Comparison of ENCODE assay signal across 10 cellular contexts in genomic region chr3:11300970-11301369, GRCh38. TPM values are rescaled to one million over a fixed set of nuclear protein-coding genes. Genes with fewer than 3 reads are reported as not detected.
A peak's percentile ranks its signal among the peaks of the same experiment; 100 is the strongest.
DNase-seq lines count a peak whose midpoint lies in the region; ATAC-seq, FAIRE-seq and TF ChIP-seq lines count a peak whose summit lies in the region.
"Had no signal": no experiment of that assay in that cellular context is flagged by ENCODE, and none has a peak within 500 bp of the region (broad histone marks: within the 10 kb centered on the region; RNA-seq: fewer than 3 reads in every experiment).

No MANE protein-coding gene starts in this region.

- ATAC-seq in GM18508 (IDR thresholded peaks at IDR 0.05; ENCODE audit: insufficient read depth, unreplicated experiment) (peak; percentile 60), GM21529 (IDR thresholded peaks at IDR 0.05; ENCODE audit: unreplicated experiment) (peak; percentile 87), HG03457 (IDR thresholded peaks at IDR 0.05; ENCODE audit: unreplicated experiment) (peak; percentile 86), SK-N-SH treated with all-trans-retinoic acid at 6 μM for 48 hours (no peak)

- H3K4me1 Mint-ChIP-seq in endothelial cell (ENCODE audit: unreplicated experiment) = peaks cover 7% of the 10 kb centered on the region

- intact Hi-C loops in kidney (cut with DNase I) = no loop called here

- H3K27ac ChIP-seq in kidney (ENCODE audit: low read depth in 2 of 2, low read length in 2 of 2) = no peak overlapping the region
- H3K27ac ChIP-seq: SK-N-MC had no signal

- H3K36me3 Mint-ChIP-seq in endothelial cell (ENCODE audit: low read depth, unreplicated experiment) = peaks cover 23% of the 10 kb centered on the region

- H3K9me3 ChIP-seq in kidney (ENCODE audit: control insufficient read depth in 1 of 2, low read length in 2 of 2) = no peaks in the 10 kb centered on the region

- no peak overlapping the region for H3K4me3 ChIP-seq in kidney (ENCODE audit: low read length in 2 of 2)
- H3K4me3 ChIP-seq: SK-N-MC had no signal

- TF ChIP-seq CTCF in kidney (IDR thresholded peaks at IDR 0.05; ENCODE audit: borderline replicate concordance, extremely low read depth, insufficient read depth) (no peak), endothelial cell (IDR thresholded peaks at IDR 0.05; ENCODE audit: unreplicated experiment) (no peak)

- DNase-seq in iris pigment epithelial cell (ENCODE audit: low read depth) (peak; percentile 89), kidney (no peak), endothelial cell (ENCODE audit: low spot score) (no peak)
- DNase-seq in activated naive CD4-positive, alpha-beta T cell treated with anti-CD3 and anti-CD28 coated beads, Interleukin-2, amount 50 U/mL, for 16 hours = no peak
- DNase-seq: DND-41 had no signal

- no peak overlapping the region for H3K9ac ChIP-seq in kidney (ENCODE audit: low read length in 2 of 2)

- FAIRE-seq in kidney (lab: Jason Lieb, UNC) = no peak

- no peaks in the 10 kb centered on the region for H3K4me1 ChIP-seq in kidney (ENCODE audit: control insufficient read depth in 1 of 2, insufficient read depth in 1 of 2, low read depth in 1 of 2, low read length in 2 of 2)

- peaks cover 3 to 19% of the 10 kb centered on the region in 2 donors for H3K36me3 ChIP-seq in kidney (ENCODE audit: control insufficient read depth in 1 of 2, insufficient read depth in 2 of 2, low read length in 2 of 2)

- no peaks in the 10 kb centered on the region for H3K27me3 Mint-ChIP-seq in endothelial cell (ENCODE audit: unreplicated experiment)

- no peaks in the 10 kb centered on the region for H3K9me3 Mint-ChIP-seq in endothelial cell (ENCODE audit: unreplicated experiment)

- H3K27ac Mint-ChIP-seq in endothelial cell (ENCODE audit: unreplicated experiment) = no peak overlapping the region

- H3K4me3 Mint-ChIP-seq in endothelial cell (ENCODE audit: unreplicated experiment) = no peak overlapping the region

TF ChIP-seq in SK-N-SH treated with all-trans-retinoic acid at 6 μM for 48 hours, 23 proteins besides CTCF, POLR2A, EP300 and RAD21:
- TF ChIP-seq, protein P1, sequence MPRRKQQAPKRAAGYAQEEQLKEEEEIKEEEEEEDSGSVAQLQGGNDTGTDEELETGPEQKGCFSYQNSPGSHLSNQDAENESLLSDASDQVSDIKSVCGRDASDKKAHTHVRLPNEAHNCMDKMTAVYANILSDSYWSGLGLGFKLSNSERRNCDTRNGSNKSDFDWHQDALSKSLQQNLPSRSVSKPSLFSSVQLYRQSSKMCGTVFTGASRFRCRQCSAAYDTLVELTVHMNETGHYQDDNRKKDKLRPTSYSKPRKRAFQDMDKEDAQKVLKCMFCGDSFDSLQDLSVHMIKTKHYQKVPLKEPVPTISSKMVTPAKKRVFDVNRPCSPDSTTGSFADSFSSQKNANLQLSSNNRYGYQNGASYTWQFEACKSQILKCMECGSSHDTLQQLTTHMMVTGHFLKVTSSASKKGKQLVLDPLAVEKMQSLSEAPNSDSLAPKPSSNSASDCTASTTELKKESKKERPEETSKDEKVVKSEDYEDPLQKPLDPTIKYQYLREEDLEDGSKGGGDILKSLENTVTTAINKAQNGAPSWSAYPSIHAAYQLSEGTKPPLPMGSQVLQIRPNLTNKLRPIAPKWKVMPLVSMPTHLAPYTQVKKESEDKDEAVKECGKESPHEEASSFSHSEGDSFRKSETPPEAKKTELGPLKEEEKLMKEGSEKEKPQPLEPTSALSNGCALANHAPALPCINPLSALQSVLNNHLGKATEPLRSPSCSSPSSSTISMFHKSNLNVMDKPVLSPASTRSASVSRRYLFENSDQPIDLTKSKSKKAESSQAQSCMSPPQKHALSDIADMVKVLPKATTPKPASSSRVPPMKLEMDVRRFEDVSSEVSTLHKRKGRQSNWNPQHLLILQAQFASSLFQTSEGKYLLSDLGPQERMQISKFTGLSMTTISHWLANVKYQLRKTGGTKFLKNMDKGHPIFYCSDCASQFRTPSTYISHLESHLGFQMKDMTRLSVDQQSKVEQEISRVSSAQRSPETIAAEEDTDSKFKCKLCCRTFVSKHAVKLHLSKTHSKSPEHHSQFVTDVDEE (CRISPR knock-in tag; IDR thresholded peaks at IDR 0.05) = no peak
- TF ChIP-seq, protein P2, sequence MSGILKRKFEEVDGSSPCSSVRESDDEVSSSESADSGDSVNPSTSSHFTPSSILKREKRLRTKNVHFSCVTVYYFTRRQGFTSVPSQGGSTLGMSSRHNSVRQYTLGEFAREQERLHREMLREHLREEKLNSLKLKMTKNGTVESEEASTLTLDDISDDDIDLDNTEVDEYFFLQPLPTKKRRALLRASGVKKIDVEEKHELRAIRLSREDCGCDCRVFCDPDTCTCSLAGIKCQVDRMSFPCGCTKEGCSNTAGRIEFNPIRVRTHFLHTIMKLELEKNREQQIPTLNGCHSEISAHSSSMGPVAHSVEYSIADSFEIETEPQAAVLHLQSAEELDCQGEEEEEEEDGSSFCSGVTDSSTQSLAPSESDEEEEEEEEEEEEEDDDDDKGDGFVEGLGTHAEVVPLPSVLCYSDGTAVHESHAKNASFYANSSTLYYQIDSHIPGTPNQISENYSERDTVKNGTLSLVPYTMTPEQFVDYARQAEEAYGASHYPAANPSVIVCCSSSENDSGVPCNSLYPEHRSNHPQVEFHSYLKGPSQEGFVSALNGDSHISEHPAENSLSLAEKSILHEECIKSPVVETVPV (CRISPR knock-in tag; IDR thresholded peaks at IDR 0.05) = no peak
- TF ChIP-seq, protein P3, sequence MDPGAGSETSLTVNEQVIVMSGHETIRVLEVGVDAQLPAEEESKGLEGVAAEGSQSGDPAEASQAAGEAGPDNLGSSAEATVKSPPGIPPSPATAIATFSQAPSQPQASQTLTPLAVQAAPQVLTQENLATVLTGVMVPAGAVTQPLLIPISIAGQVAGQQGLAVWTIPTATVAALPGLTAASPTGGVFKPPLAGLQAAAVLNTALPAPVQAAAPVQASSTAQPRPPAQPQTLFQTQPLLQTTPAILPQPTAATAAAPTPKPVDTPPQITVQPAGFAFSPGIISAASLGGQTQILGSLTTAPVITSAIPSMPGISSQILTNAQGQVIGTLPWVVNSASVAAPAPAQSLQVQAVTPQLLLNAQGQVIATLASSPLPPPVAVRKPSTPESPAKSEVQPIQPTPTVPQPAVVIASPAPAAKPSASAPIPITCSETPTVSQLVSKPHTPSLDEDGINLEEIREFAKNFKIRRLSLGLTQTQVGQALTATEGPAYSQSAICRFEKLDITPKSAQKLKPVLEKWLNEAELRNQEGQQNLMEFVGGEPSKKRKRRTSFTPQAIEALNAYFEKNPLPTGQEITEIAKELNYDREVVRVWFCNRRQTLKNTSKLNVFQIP (CRISPR knock-in tag; IDR thresholded peaks at IDR 0.05; ENCODE audit: borderline replicate concordance, low read depth) = no peak
- TF ChIP-seq ISL1 (CRISPR knock-in tag; IDR thresholded peaks at IDR 0.05) = no peak
- TF ChIP-seq ZFP30 (CRISPR knock-in tag; IDR thresholded peaks at IDR 0.05) = no peak
- no peak for TF ChIP-seq ZNF8 (CRISPR knock-in tag; IDR thresholded peaks at IDR 0.05)

RNA-seq across cellular contexts. Expression of gene ATG7, which starts 28.8 kb away (rescaled TPM):
- 54.9 TPM for total RNA-seq in kidney
- 15.3 TPM for polyA plus RNA-seq in kidney (ENCODE audit: insufficient read depth, low read depth, low replicate concordance)
- 30.6 TPM for total RNA-seq in endothelial cell (ENCODE audit: unreplicated experiment)
